Comparison of ENCODE assay signal across 1 cellular context in the genomic region with DNA sequence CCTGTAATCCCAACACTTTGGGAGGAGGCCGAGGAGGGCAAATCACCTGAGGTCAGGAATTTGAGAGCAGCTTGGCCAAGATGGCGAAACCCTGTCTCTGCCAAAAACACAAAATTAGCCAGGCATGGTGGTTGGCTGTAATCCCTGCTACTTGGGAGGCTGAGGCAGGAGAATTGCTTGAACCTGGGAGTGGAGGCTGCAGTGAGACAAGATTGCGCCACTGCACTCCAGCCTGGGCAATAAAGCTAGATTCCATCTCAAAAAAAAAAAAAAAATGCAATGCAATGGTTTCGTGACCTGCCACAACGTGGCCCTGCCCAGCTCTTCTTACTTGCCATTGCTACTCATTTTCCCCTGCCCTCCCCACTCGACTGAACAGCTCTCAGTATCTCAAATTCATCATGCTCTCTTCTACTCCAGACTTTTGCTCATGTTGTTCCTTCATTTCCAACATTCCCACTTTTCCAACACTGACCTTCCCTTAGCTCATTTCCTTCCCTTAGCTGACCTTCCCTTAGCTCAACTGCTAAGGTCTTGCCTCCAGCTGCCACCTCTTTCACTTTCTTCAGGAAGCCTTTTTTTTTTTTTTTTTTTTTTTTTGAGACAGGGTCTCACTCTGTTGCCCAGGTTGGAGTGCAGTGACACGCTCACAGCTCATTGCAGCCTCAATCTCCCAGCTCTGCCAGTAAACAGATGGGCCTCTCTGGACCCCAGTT.
TF ChIP-seq lines count a peak whose summit lies in the region.

No MANE protein-coding gene starts in this region.

TF ChIP-seq in H1, 55 proteins besides CTCF, POLR2A, EP300 and RAD21:
- TF ChIP-seq TCF12 (IDR thresholded peaks at IDR 0.05; ENCODE audit: low read depth, low read length): no peak
- no peak for TF ChIP-seq SIX5 (IDR thresholded peaks at IDR 0.05; ENCODE audit: low read depth, low read length)
- no peak for TF ChIP-seq SP1 (IDR thresholded peaks at IDR 0.05; ENCODE audit: low read depth, low read length)
- TF ChIP-seq PHF8 (conservative IDR thresholded peaks at IDR 0.05; ENCODE audit: low read depth, low read length): no peak
- no peak for TF ChIP-seq HDAC6 (IDR thresholded peaks at IDR 0.05; ENCODE audit: low read depth, low read length)
- TF ChIP-seq TEAD4 (IDR thresholded peaks at IDR 0.05; ENCODE audit: low read depth, low read length): no peak
- TF ChIP-seq SIN3A (conservative IDR thresholded peaks at IDR 0.05 in 1 of 2, IDR thresholded peaks at IDR 0.05 in 1 of 2; ENCODE audit: low read depth in 1 of 2, low read length in 2 of 2): no peak
